ENCODE assay signal across 2 cellular contexts in genomic region chr12:131230340-131231099, GRCh38.
TF ChIP-seq lines count a peak whose summit lies in the region.

No MANE protein-coding gene starts in this region.

TF ChIP-seq in GM23338, 12 proteins besides CTCF, POLR2A, EP300 and RAD21 (continued from another document):
- TF ChIP-seq REST (IDR thresholded peaks at IDR 0.05; ENCODE audit: unreplicated experiment) = no peak
- TF ChIP-seq ZNF114 (CRISPR knock-in tag; IDR thresholded peaks at IDR 0.05) = no peak
- no peak for TF ChIP-seq POLR2AphosphoS5 (IDR thresholded peaks at IDR 0.05; ENCODE audit: low read depth)
- TF ChIP-seq NANOG (IDR thresholded peaks at IDR 0.05; ENCODE audit: borderline replicate concordance) = no peak
- TF ChIP-seq ZNF462 (CRISPR knock-in tag; IDR thresholded peaks at IDR 0.05) = no peak
- TF ChIP-seq ETS1 (IDR thresholded peaks at IDR 0.05) = no peak
- no peak for TF ChIP-seq STAT1 (IDR thresholded peaks at IDR 0.05; ENCODE audit: unreplicated experiment)
- TF ChIP-seq EZH2 (IDR thresholded peaks at IDR 0.05; ENCODE audit: low read depth, unreplicated experiment) = no peak
- no peak for TF ChIP-seq JUNB (IDR thresholded peaks at IDR 0.05; ENCODE audit: unreplicated experiment)
- TF ChIP-seq EZH2phosphoT487 (IDR thresholded peaks at IDR 0.05; ENCODE audit: unreplicated experiment) = no peak
- TF ChIP-seq ZNF331 (CRISPR knock-in tag; IDR thresholded peaks at IDR 0.05; ENCODE audit: low read depth) = no peak

TF ChIP-seq in K562, 482 proteins besides CTCF, POLR2A, EP300 and RAD21 (continued from another document and continues in another):
- TF ChIP-seq PYGO2 (tag; IDR thresholded peaks at IDR 0.05) (no peak), TOE1 (IDR thresholded peaks at IDR 0.05; ENCODE audit: borderline replicate concordance) (no peak), TOE1 (CRISPR knock-in tag; IDR thresholded peaks at IDR 0.05; ENCODE audit: borderline replicate concordance, low read depth) (no peak), MCM5 (IDR thresholded peaks at IDR 0.05; ENCODE audit: low read depth) (no peak), SRSF7 (optimal IDR thresholded peaks at IDR 0.05; ENCODE audit: low read depth, low read length) (no peak), ZNF395 (CRISPR knock-in tag; IDR thresholded peaks at IDR 0.05) (no peak), SIX5 (IDR thresholded peaks at IDR 0.05; ENCODE audit: borderline replicate concordance in 1 of 2, insufficient read depth in 1 of 2, low read depth in 1 of 2, low read length in 2 of 2) (no peak), HNRNPLL (IDR thresholded peaks at IDR 0.05; ENCODE audit: low read depth, low read length, poor library complexity, severe bottlenecking) (no peak), ZBTB26 (CRISPR knock-in tag; IDR thresholded peaks at IDR 0.05) (no peak), SP2 (IDR thresholded peaks at IDR 0.05; ENCODE audit: extremely low read depth, low read depth, low read length, poor library complexity, severe bottlenecking) (no peak), HDAC3 (IDR thresholded peaks at IDR 0.05; ENCODE audit: borderline replicate concordance, partially characterized antibody) (no peak), FOXA1 (IDR thresholded peaks at IDR 0.05; ENCODE audit: borderline replicate concordance) (no peak), CEBPZ (IDR thresholded peaks at IDR 0.05; ENCODE audit: borderline replicate concordance, low read depth, low read length) (no peak), THRAP3 (IDR thresholded peaks at IDR 0.05; ENCODE audit: borderline replicate concordance) (peak; percentile 61; the same call in 1 of the 2 replicates), PML (IDR thresholded peaks at IDR 0.05; ENCODE audit: low read length) (0 out of 2 replicates have a peak, but pooled peaks have one; percentile 5), NR1H2 (CRISPR knock-in tag; IDR thresholded peaks at IDR 0.05) (no peak), ZNF512 (tag; IDR thresholded peaks at IDR 0.05) (no peak), HNRNPL (IDR thresholded peaks at IDR 0.05; ENCODE audit: low read depth, low read length) (no peak), KHSRP (IDR thresholded peaks at IDR 0.05) (no peak), HMBOX1 (IDR thresholded peaks at IDR 0.05) (0 out of 2 replicates have a peak, but pooled peaks have one; percentile 31), HDGF (IDR thresholded peaks at IDR 0.05) (no peak), ZC3H11A (IDR thresholded peaks at IDR 0.05; ENCODE audit: low read depth, low read length) (no peak), U2AF2 (optimal IDR thresholded peaks at IDR 0.05; ENCODE audit: low read depth, low read length) (no peak), BDP1 (IDR thresholded peaks at IDR 0.05; ENCODE audit: insufficient read depth, insufficient read length) (no peak), RBM17 (IDR thresholded peaks at IDR 0.05; ENCODE audit: borderline replicate concordance, low read depth, low read length) (no peak), ZNF165 (CRISPR knock-in tag; IDR thresholded peaks at IDR 0.05; ENCODE audit: borderline replicate concordance) (no peak), FOXP4 (CRISPR knock-in tag; IDR thresholded peaks at IDR 0.05; ENCODE audit: borderline replicate concordance) (no peak), ZNF586 (CRISPR knock-in tag; conservative IDR thresholded peaks at IDR 0.05) (no peak), ZFP36 (IDR thresholded peaks at IDR 0.05; ENCODE audit: low read depth, low read length, partially characterized antibody) (no peak), RAD51 (IDR thresholded peaks at IDR 0.05; ENCODE audit: borderline replicate concordance, low read depth) (0 out of 2 replicates have a peak, but pooled peaks have one; percentile 9), CTCFL (IDR thresholded peaks at IDR 0.05; ENCODE audit: borderline replicate concordance, insufficient read depth, low read depth, low read length, poor library complexity, severe bottlenecking) (no peak), HBP1 (CRISPR knock-in tag; IDR thresholded peaks at IDR 0.05) (no peak), ESRRA (IDR thresholded peaks at IDR 0.05; ENCODE audit: borderline replicate concordance, low read depth) (no peak), CC2D1A (IDR thresholded peaks at IDR 0.05) (no peak), ZNF224 (CRISPR knock-in tag; IDR thresholded peaks at IDR 0.05) (no peak), ZNF384 (IDR thresholded peaks at IDR 0.05; ENCODE audit: low read depth, low read length) (no peak), MEF2A (IDR thresholded peaks at IDR 0.05; ENCODE audit: control insufficient read depth, low read depth, low read length) (no peak), DLX4 (CRISPR knock-in tag; IDR thresholded peaks at IDR 0.05) (no peak), ZBTB33 (CRISPR knock-in tag; IDR thresholded peaks at IDR 0.05) (peak; percentile 90), SMAD2 (IDR thresholded peaks at IDR 0.05; ENCODE audit: low read depth, low read length) (no peak), RBM34 (IDR thresholded peaks at IDR 0.05; ENCODE audit: borderline replicate concordance, insufficient read depth, low read length) (no peak), CCNT2 (IDR thresholded peaks at IDR 0.05; ENCODE audit: borderline replicate concordance, extremely low read depth, insufficient read length, low read depth, low read length) (peak; percentile 6), ATF7 (IDR thresholded peaks at IDR 0.05) (0 out of 2 replicates have a peak, but pooled peaks have one; percentile 3), ZNF436 (CRISPR knock-in tag; IDR thresholded peaks at IDR 0.05) (no peak), LEF1 (IDR thresholded peaks at IDR 0.05) (peak; percentile 12; the same call in 1 of the 2 replicates)
